Comparison of ENCODE assay signal across 22 cellular contexts in the genomic region with DNA sequence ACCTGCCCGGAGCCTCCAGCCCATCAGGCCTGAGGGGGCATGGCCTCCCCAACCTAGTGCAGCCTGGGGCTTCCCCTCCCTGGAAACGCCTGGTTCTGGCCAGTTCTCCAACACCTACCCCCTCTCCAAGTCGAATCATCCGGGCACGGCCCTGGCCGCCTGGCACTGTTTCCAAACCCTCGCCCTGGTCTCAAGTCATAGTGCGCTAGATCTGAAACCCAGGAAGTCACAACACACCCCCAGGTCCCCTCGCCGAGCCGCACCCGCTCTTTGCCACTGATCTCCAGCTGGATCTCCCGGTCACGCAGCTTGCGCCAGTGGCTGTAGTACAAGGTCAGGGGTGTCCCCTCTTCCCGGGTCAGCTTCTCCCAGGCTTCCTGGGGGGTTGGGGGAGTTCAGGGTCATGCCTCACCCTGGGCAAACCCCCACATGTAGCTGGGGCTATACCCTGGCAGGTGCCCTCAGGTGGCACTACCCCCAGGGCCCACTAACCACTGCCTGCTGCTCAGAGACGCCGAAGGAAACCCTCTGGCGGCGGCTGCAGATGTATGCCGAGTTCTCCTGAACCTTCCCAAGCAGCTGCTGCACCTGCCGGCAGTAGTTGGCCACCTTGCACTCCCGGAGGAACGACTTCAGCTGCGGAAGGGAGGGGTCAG. TPM values are rescaled to one million over a fixed set of nuclear protein-coding genes. Genes with fewer than 3 reads are reported as not detected.
"Had no signal": no experiment of that assay in that cellular context is flagged by ENCODE, and none has a peak within 500 bp of the region (broad histone marks: within the 10 kb centered on the region; RNA-seq: fewer than 3 reads in every experiment).

No MANE protein-coding gene starts in this region.

- DNase-seq: activated CD4-positive, alpha-beta T cell treated with anti-CD3 and anti-CD28 coated beads, Interleukin-2, amount 50 U/mL, for 48 hours; activated CD4-positive, CD25-positive, alpha-beta regulatory T cell treated with anti-CD3 and anti-CD28 coated beads, Interleukin-2, amount 50 U/mL, for 72 hours; activated CD8-positive, alpha-beta memory T cell treated with anti-CD3 and anti-CD28 coated beads, Interleukin-2, amount 10 ng/mL, durations not matched to agents 7 days and 5 days; activated effector memory CD4-positive, alpha-beta T cell treated with anti-CD3 and anti-CD28 coated beads, Interleukin-2, amount 50 U/mL, for 16 hours; activated naive CD8-positive, alpha-beta T cell treated with anti-CD3 and anti-CD28 coated beads, Interleukin-2, amount 10 ng/mL, durations not matched to agents 7 days and 5 days; activated T-cell treated with anti-CD3 and anti-CD28 coated beads, Interleukin-2, amount 50 U/mL, for 4 hours; aorta; dorsolateral prefrontal cortex; foreskin fibroblast; head of caudate nucleus; left cardiac atrium; lower lobe of right lung; midbrain; tibial artery had no signal

- H3K4me3 ChIP-seq: breast epithelium, dorsolateral prefrontal cortex, esophagus muscularis mucosa, lower lobe of right lung, smooth muscle cell, tibial artery, vagina had no signal

- H3K9me3 ChIP-seq: breast epithelium, esophagus muscularis mucosa, lower lobe of right lung, tibial artery, vagina had no signal

- H3K9me3 Mint-ChIP-seq: activated naive CD8-positive, alpha-beta T cell treated with anti-CD3 and anti-CD28 coated beads, Interleukin-2, amount 10 ng/mL, durations not matched to agents 7 days and 5 days; activated T-cell treated with anti-CD3 and anti-CD28 coated beads, Interleukin-2, amount 50 U/mL, for 4 hours; stimulated activated effector memory CD8-positive, alpha-beta T cell treated with anti-CD3 and anti-CD28 coated beads, Interleukin-12 subunit alpha, Interleukin-12 subunit beta, amount 100 ng/mL, for 72 hours had no signal

- H3K27ac ChIP-seq: breast epithelium, lower lobe of right lung, tibial artery had no signal

- H3K27ac Mint-ChIP-seq: activated CD8-positive, alpha-beta memory T cell treated with anti-CD3 and anti-CD28 coated beads, Interleukin-2, amount 10 ng/mL, durations not matched to agents 7 days and 5 days; activated naive CD8-positive, alpha-beta T cell treated with anti-CD3 and anti-CD28 coated beads, Interleukin-2, amount 10 ng/mL, durations not matched to agents 7 days and 5 days; stimulated activated effector memory CD8-positive, alpha-beta T cell treated with anti-CD3 and anti-CD28 coated beads, Interleukin-12 subunit alpha, Interleukin-12 subunit beta, amount 100 ng/mL, for 72 hours had no signal

- FAIRE-seq: endometrium had no signal

- H3K4me3 Mint-ChIP-seq: activated CD8-positive, alpha-beta memory T cell treated with anti-CD3 and anti-CD28 coated beads, Interleukin-2, amount 10 ng/mL, durations not matched to agents 7 days and 5 days; activated naive CD8-positive, alpha-beta T cell treated with anti-CD3 and anti-CD28 coated beads, Interleukin-2, amount 10 ng/mL, durations not matched to agents 7 days and 5 days; activated T-cell treated with anti-CD3 and anti-CD28 coated beads, Interleukin-2, amount 50 U/mL, for 4 hours; stimulated activated effector memory CD8-positive, alpha-beta T cell treated with anti-CD3 and anti-CD28 coated beads, Interleukin-12 subunit alpha, Interleukin-12 subunit beta, amount 100 ng/mL, for 72 hours had no signal

- ATAC-seq: activated CD8-positive, alpha-beta memory T cell treated with anti-CD3 and anti-CD28 coated beads, Interleukin-2, amount 10 ng/mL, durations not matched to agents 7 days and 5 days; activated T-cell treated with anti-CD3 and anti-CD28 coated beads, Interleukin-2, amount 50 U/mL, for 4 hours; left cardiac atrium; lower lobe of right lung; right cardiac atrium; stimulated activated effector memory CD8-positive, alpha-beta T cell treated with anti-CD3 and anti-CD28 coated beads, Interleukin-12 subunit alpha, Interleukin-12 subunit beta, amount 100 ng/mL, for 72 hours had no signal

- H3K4me2 ChIP-seq: smooth muscle cell had no signal

RNA-seq across cellular contexts. Expression of gene SAMD11, which starts 22.3 kb away (rescaled TPM):
- total RNA-seq: activated T-cell treated with anti-CD3 and anti-CD28 coated beads, Interleukin-2, amount 50 U/mL, for 4 hours; T-helper 2 cell treated with Interferon-gamma antibody and Interleukin-4, amounts not matched to agents 100 ng/mL and 5 ng/mL, for 36 hours had no signal

RNA-seq across cellular contexts. Expression of gene PERM1, which starts 35.9 kb away (rescaled TPM):
- total RNA-seq: activated CD8-positive, alpha-beta memory T cell treated with anti-CD3 and anti-CD28 coated beads, Interleukin-2, amount 10 ng/mL, durations not matched to agents 7 days and 5 days; activated naive CD8-positive, alpha-beta T cell treated with anti-CD3 and anti-CD28 coated beads, Interleukin-2, amount 10 ng/mL, durations not matched to agents 7 days and 5 days; activated T-cell treated with anti-CD3 and anti-CD28 coated beads, Interleukin-2, amount 50 U/mL, for 4 hours; lower lobe of right lung; smooth muscle cell; T-helper 2 cell treated with Interferon-gamma antibody and Interleukin-4, amounts not matched to agents 100 ng/mL and 5 ng/mL, for 36 hours; vagina had no signal
